37 cellular contexts compared by ENCODE assay signal in the genomic region with DNA sequence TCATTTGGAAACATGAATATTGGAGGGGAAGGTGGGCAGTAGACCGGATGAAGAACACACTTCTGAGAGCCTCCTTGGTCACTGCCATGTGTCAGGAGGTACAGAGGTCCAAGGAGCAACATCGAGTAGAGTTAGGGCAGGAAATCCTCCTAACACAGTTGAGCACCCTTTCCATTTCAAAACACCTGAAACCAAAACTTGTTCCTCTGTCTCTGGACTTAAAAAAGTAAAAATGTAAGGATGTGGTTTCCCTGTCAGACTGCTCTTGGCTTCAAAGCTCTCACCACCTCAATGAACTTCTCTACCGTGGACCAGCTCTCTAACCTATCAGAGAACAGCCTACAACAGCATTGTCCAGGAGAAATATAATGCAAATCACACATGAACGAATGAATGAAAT.
"Had no signal": no experiment of that assay in that cellular context is flagged by ENCODE, and none has a peak within 500 bp of the region (broad histone marks: within the 10 kb centered on the region; RNA-seq: fewer than 3 reads in every experiment).

No MANE protein-coding gene starts in this region.

- FAIRE-seq: bronchial epithelial cell, TTC549 had no signal

- H3K36me3 ChIP-seq: ascending aorta, cardiac muscle cell had no signal

- DNase-seq: activated B cell treated with CpG ODN at 0.5 μM for 24 hours; activated CD4-positive, alpha-beta memory T cell treated with anti-CD3 and anti-CD28 coated beads for 36 hours; activated CD4-positive, alpha-beta T cell treated with anti-CD3 and anti-CD28 coated beads for 4 hours; activated CD4-positive, alpha-beta T cell treated with anti-CD3 and anti-CD28 coated beads, Interleukin-2, amount 10 ng/mL, durations not matched to agents 24 days and 14 days; activated CD4-positive, alpha-beta T cell treated with anti-CD3 and anti-CD28 coated beads, Interleukin-2, amount 50 U/mL, for 1 hour; activated CD4-positive, alpha-beta T cell treated with anti-CD3 and anti-CD28 coated beads, Interleukin-2, amount 50 U/mL, for 4 hours; activated CD4-positive, CD25-positive, alpha-beta regulatory T cell treated with anti-CD3 and anti-CD28 coated beads, Interleukin-2, amount 50 U/mL, for 72 hours; activated CD8-positive, alpha-beta memory T cell treated with anti-CD3 and anti-CD28 coated beads for 24 hours; activated CD8-positive, alpha-beta memory T cell treated with anti-CD3 and anti-CD28 coated beads, Interleukin-2, amount 10 ng/mL, durations not matched to agents 7 days and 5 days; activated CD8-positive, alpha-beta memory T cell treated with anti-CD3 and anti-CD28 coated beads, Interleukin-2, amount 50 U/mL, for 48 hours; activated CD8-positive, alpha-beta T cell treated with anti-CD3 and anti-CD28 coated beads, Interleukin-2, amount 10 ng/mL, durations not matched to agents 7 days and 5 days; activated effector memory CD4-positive, alpha-beta T cell treated with Interleukin-2 at 50 U/mL for 16 hours; activated gamma-delta T cell; activated naive CD4-positive, alpha-beta T cell treated with anti-CD3 and anti-CD28 coated beads, Interleukin-2, amount 10 ng/mL, durations not matched to agents 7 days and 5 days; activated naive CD4-positive, alpha-beta T cell treated with Interleukin-2 at 50 U/mL for 16 hours; activated naive CD8-positive, alpha-beta T cell treated with anti-CD3 and anti-CD28 coated beads, Interleukin-2, amount 10 ng/mL, durations not matched to agents 7 days and 5 days; activated naive CD8-positive, alpha-beta T cell treated with anti-CD3 and anti-CD28 coated beads, Interleukin-2, amount 50 U/mL, for 24 hours; activated T-cell treated with anti-CD3 and anti-CD28 coated beads, Interleukin-2, amount 50 U/mL, for 24 hours; activated T-cell treated with anti-CD3 and anti-CD28 coated beads, Interleukin-2, amount 50 U/mL, for 48 hours; amygdala; anterior cingulate cortex; caudate nucleus; cerebellar nuclear complex; T-helper 2 cell; T-helper 9 cell had no signal

- ATAC-seq: activated CD8-positive, alpha-beta memory T cell treated with anti-CD3 and anti-CD28 coated beads, Interleukin-2, amount 10 ng/mL, durations not matched to agents 7 days and 5 days; activated CD8-positive, alpha-beta T cell treated with anti-CD3 and anti-CD28 coated beads, Interleukin-2, amount 10 ng/mL, durations not matched to agents 7 days and 5 days; activated naive CD8-positive, alpha-beta T cell treated with anti-CD3 and anti-CD28 coated beads, Interleukin-2, amount 50 U/mL, for 24 hours had no signal

- H3K27me3 ChIP-seq: ascending aorta, cardiac muscle cell had no signal

- H3K36me3 Mint-ChIP-seq: activated CD4-positive, alpha-beta memory T cell treated with anti-CD3 and anti-CD28 coated beads for 36 hours; activated CD8-positive, alpha-beta memory T cell treated with anti-CD3 and anti-CD28 coated beads, Interleukin-2, amount 10 ng/mL, durations not matched to agents 7 days and 5 days; activated naive CD4-positive, alpha-beta T cell treated with anti-CD3 and anti-CD28 coated beads, Interleukin-2, amount 10 ng/mL, durations not matched to agents 7 days and 5 days; activated naive CD4-positive, alpha-beta T cell treated with anti-CD3 and anti-CD28 coated beads, Interleukin-2, amount 50 U/mL, for 24 hours; activated naive CD8-positive, alpha-beta T cell; activated naive CD8-positive, alpha-beta T cell treated with anti-CD3 and anti-CD28 coated beads, Interleukin-2, amount 10 ng/mL, durations not matched to agents 7 days and 5 days; brain had no signal

- H3K9me3 Mint-ChIP-seq: activated B cell treated with CpG ODN at 0.5 μM for 24 hours; activated CD4-positive, alpha-beta T cell treated with anti-CD3 and anti-CD28 coated beads, Interleukin-2, amount 10 ng/mL, durations not matched to agents 24 days and 14 days; brain had no signal

- H3K4me1 Mint-ChIP-seq: activated B cell treated with CpG ODN at 0.5 μM for 24 hours; activated CD4-positive, alpha-beta T cell treated with anti-CD3 and anti-CD28 coated beads, Interleukin-2, amount 10 ng/mL, durations not matched to agents 24 days and 14 days; activated CD8-positive, alpha-beta memory T cell treated with anti-CD3 and anti-CD28 coated beads, Interleukin-2, amount 10 ng/mL, durations not matched to agents 7 days and 5 days; activated naive CD4-positive, alpha-beta T cell treated with anti-CD3 and anti-CD28 coated beads, Interleukin-2, amount 10 ng/mL, durations not matched to agents 7 days and 5 days; activated naive CD4-positive, alpha-beta T cell treated with anti-CD3 and anti-CD28 coated beads, Interleukin-2, amount 50 U/mL, for 24 hours; activated naive CD8-positive, alpha-beta T cell treated with anti-CD3 and anti-CD28 coated beads, Interleukin-2, amount 10 ng/mL, durations not matched to agents 7 days and 5 days; activated naive CD8-positive, alpha-beta T cell treated with anti-CD3 and anti-CD28 coated beads, Interleukin-2, amount 50 U/mL, for 24 hours; central memory CD8-positive, alpha-beta T cell had no signal

- H3K4me1 ChIP-seq: ascending aorta had no signal

- H3K27ac Mint-ChIP-seq: activated B cell treated with CpG ODN at 0.5 μM for 24 hours; activated CD4-positive, alpha-beta memory T cell treated with anti-CD3 and anti-CD28 coated beads for 36 hours; activated CD4-positive, alpha-beta T cell treated with anti-CD3 and anti-CD28 coated beads, Interleukin-2, amount 10 ng/mL, durations not matched to agents 24 days and 14 days; activated CD8-positive, alpha-beta memory T cell treated with anti-CD3 and anti-CD28 coated beads, Interleukin-2, amount 10 ng/mL, durations not matched to agents 7 days and 5 days; activated CD8-positive, alpha-beta T cell treated with anti-CD3 and anti-CD28 coated beads, Interleukin-2, amount 10 ng/mL, durations not matched to agents 7 days and 5 days; activated naive CD4-positive, alpha-beta T cell treated with anti-CD3 and anti-CD28 coated beads, Interleukin-2, amount 10 ng/mL, durations not matched to agents 7 days and 5 days; activated naive CD4-positive, alpha-beta T cell treated with anti-CD3 and anti-CD28 coated beads, Interleukin-2, amount 50 U/mL, for 24 hours; activated naive CD8-positive, alpha-beta T cell; activated naive CD8-positive, alpha-beta T cell treated with anti-CD3 and anti-CD28 coated beads, Interleukin-2, amount 10 ng/mL, durations not matched to agents 7 days and 5 days; activated naive CD8-positive, alpha-beta T cell treated with anti-CD3 and anti-CD28 coated beads, Interleukin-2, amount 50 U/mL, for 24 hours; activated T-cell treated with anti-CD3 and anti-CD28 coated beads, Interleukin-2, amount 50 U/mL, for 24 hours; activated T-helper 2 cell treated with anti-CD3 and anti-CD28 coated beads, Interferon-gamma antibody, Interleukin-2, Interleukin-4, amounts not matched to agents 10 μg/mL and 5 μg/mL and 100 μg/mL, durations not matched to agents 14 hours and 24 hours and 36 hours; brain; T-helper 1 cell treated with Interleukin-12 subunit alpha and Interleukin-12 subunit beta and Interleukin-4 antibody, amounts not matched to agents 30 μg/mL and 1 μg/mL, for 36 hours; T-helper 2 cell treated with Interferon-gamma antibody and Interleukin-4, amounts not matched to agents 5 μg/mL and 100 μg/mL, for 36 hours had no signal

- H3K27ac ChIP-seq: ascending aorta, cardiac muscle cell, VCaP had no signal

- H3K4me3 ChIP-seq: ascending aorta, cardiac muscle cell had no signal

- H3K27me3 Mint-ChIP-seq: activated B cell treated with CpG ODN at 0.5 μM for 24 hours; activated CD4-positive, alpha-beta memory T cell treated with anti-CD3 and anti-CD28 coated beads for 36 hours; activated CD4-positive, alpha-beta T cell treated with anti-CD3 and anti-CD28 coated beads, Interleukin-2, amount 10 ng/mL, durations not matched to agents 24 days and 14 days; activated CD8-positive, alpha-beta memory T cell treated with anti-CD3 and anti-CD28 coated beads, Interleukin-2, amount 10 ng/mL, durations not matched to agents 7 days and 5 days; activated naive CD4-positive, alpha-beta T cell treated with anti-CD3 and anti-CD28 coated beads, Interleukin-2, amount 10 ng/mL, durations not matched to agents 7 days and 5 days; activated naive CD4-positive, alpha-beta T cell treated with anti-CD3 and anti-CD28 coated beads, Interleukin-2, amount 50 U/mL, for 24 hours; activated naive CD8-positive, alpha-beta T cell; activated naive CD8-positive, alpha-beta T cell treated with anti-CD3 and anti-CD28 coated beads, Interleukin-2, amount 10 ng/mL, durations not matched to agents 7 days and 5 days; activated naive CD8-positive, alpha-beta T cell treated with anti-CD3 and anti-CD28 coated beads, Interleukin-2, amount 50 U/mL, for 24 hours; activated T-cell treated with anti-CD3 and anti-CD28 coated beads, Interleukin-2, amount 50 U/mL, for 24 hours; brain; central memory CD8-positive, alpha-beta T cell had no signal

- H3K9me3 ChIP-seq: ascending aorta had no signal

- H3K4me3 Mint-ChIP-seq: activated B cell treated with CpG ODN at 0.5 μM for 24 hours; activated CD4-positive, alpha-beta memory T cell treated with anti-CD3 and anti-CD28 coated beads for 36 hours; activated CD4-positive, alpha-beta T cell treated with anti-CD3 and anti-CD28 coated beads, Interleukin-2, amount 10 ng/mL, durations not matched to agents 24 days and 14 days; activated CD8-positive, alpha-beta memory T cell treated with anti-CD3 and anti-CD28 coated beads, Interleukin-2, amount 10 ng/mL, durations not matched to agents 7 days and 5 days; activated CD8-positive, alpha-beta T cell treated with anti-CD3 and anti-CD28 coated beads, Interleukin-2, amount 10 ng/mL, durations not matched to agents 7 days and 5 days; activated naive CD4-positive, alpha-beta T cell treated with anti-CD3 and anti-CD28 coated beads, Interleukin-2, amount 10 ng/mL, durations not matched to agents 7 days and 5 days; activated naive CD4-positive, alpha-beta T cell treated with anti-CD3 and anti-CD28 coated beads, Interleukin-2, amount 50 U/mL, for 24 hours; activated naive CD8-positive, alpha-beta T cell; activated naive CD8-positive, alpha-beta T cell treated with anti-CD3 and anti-CD28 coated beads, Interleukin-2, amount 10 ng/mL, durations not matched to agents 7 days and 5 days; activated naive CD8-positive, alpha-beta T cell treated with anti-CD3 and anti-CD28 coated beads, Interleukin-2, amount 50 U/mL, for 24 hours; activated T-cell treated with anti-CD3 and anti-CD28 coated beads, Interleukin-2, amount 50 U/mL, for 24 hours; brain; central memory CD8-positive, alpha-beta T cell; T-helper 1 cell treated with Interleukin-12 subunit alpha and Interleukin-12 subunit beta and Interleukin-4 antibody, amounts not matched to agents 30 μg/mL and 1 μg/mL, for 36 hours; T-helper 2 cell treated with Interferon-gamma antibody and Interleukin-4, amounts not matched to agents 5 μg/mL and 100 μg/mL, for 36 hours had no signal
